ENCODE assay signal across 41 cellular contexts in the genomic region with DNA sequence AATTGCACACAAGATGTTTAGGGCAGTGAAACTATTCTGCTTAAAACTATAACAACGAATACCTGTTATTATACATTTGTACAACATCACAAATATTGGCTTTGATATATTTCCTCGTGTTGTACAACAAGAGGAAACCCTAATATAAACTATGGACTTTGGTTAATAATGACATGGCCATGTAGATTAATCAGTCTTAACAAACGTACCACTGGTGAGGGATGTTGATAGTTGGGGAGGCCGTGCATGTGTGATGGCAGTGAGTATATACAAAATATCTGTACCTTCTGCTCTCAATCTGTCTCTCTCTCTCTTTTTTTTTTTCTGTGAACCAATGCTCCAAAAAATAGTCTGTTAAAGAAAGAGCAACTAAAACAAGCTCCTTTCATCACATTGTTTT. TPM values are rescaled to one million over a fixed set of nuclear protein-coding genes. Genes with fewer than 3 reads are reported as not detected.
"Had no signal": no experiment of that assay in that cellular context is flagged by ENCODE, and none has a peak within 500 bp of the region (broad histone marks: within the 10 kb centered on the region; RNA-seq: fewer than 3 reads in every experiment).

No MANE protein-coding gene starts in this region.

- H3K9me3 ChIP-seq: adrenal gland, ascending aorta, body of pancreas, breast epithelium had no signal

- H3K4me1 ChIP-seq: adrenal gland, ascending aorta, body of pancreas, breast epithelium had no signal

- FAIRE-seq: astrocyte, bronchial epithelial cell had no signal

- H3K27me3 ChIP-seq: adrenal gland, ascending aorta, body of pancreas, brain microvascular endothelial cell, breast epithelium, cardiac muscle cell had no signal

- ATAC-seq: activated naive CD4-positive, alpha-beta T cell treated with anti-CD3 and anti-CD28 coated beads, Interleukin-2, amount 50 U/mL, for 72 hours; activated naive CD8-positive, alpha-beta T cell treated with anti-CD3 and anti-CD28 coated beads, Interleukin-2, amount 50 U/mL, for 24 hours; activated T-cell treated with anti-CD3 and anti-CD28 coated beads, Interleukin-2, amount 50 U/mL, for 4 hours; activated T-cell treated with anti-CD3 and anti-CD28 coated beads, Interleukin-2, amount 50 U/mL, for 72 hours; activated T-helper 17 cell treated with anti-CD3 and anti-CD28 coated beads, Interleukin-2, amount 50 U/mL, for 72 hours; body of pancreas had no signal

- H3K27ac ChIP-seq: adrenal gland, ascending aorta, body of pancreas, brain microvascular endothelial cell, breast epithelium, cardiac muscle cell had no signal

- H3K4me3 ChIP-seq: adrenal gland, ascending aorta, body of pancreas, breast epithelium, cardiac muscle cell had no signal

- H3K36me3 ChIP-seq: adrenal gland, ascending aorta, brain microvascular endothelial cell, breast epithelium, cardiac muscle cell had no signal

- DNase-seq: activated effector memory CD4-positive, alpha-beta T cell treated with anti-CD3 and anti-CD28 coated beads, Interleukin-2, amount 50 U/mL, for 16 hours; activated effector memory CD4-positive, alpha-beta T cell treated with Interleukin-2 at 50 U/mL for 16 hours; activated gamma-delta T cell; activated gamma-delta T cell treated with Interleukin-2 at 50 U/mL for 16 hours; activated naive CD4-positive, alpha-beta T cell; activated naive CD4-positive, alpha-beta T cell treated with anti-CD3 and anti-CD28 coated beads for 36 hours; activated naive CD4-positive, alpha-beta T cell treated with anti-CD3 and anti-CD28 coated beads, Interleukin-2, amount 10 ng/mL, durations not matched to agents 7 days and 5 days; activated naive CD4-positive, alpha-beta T cell treated with anti-CD3 and anti-CD28 coated beads, Interleukin-2, amount 50 U/mL, for 16 hours; activated naive CD4-positive, alpha-beta T cell treated with Interleukin-2 at 50 U/mL for 16 hours; activated naive CD8-positive, alpha-beta T cell treated with anti-CD3 and anti-CD28 coated beads for 36 hours; activated naive CD8-positive, alpha-beta T cell treated with anti-CD3 and anti-CD28 coated beads, Interleukin-2, amount 10 ng/mL, durations not matched to agents 7 days and 5 days; activated naive CD8-positive, alpha-beta T cell treated with anti-CD3 and anti-CD28 coated beads, Interleukin-2, amount 50 U/mL, for 24 hours; activated T-cell treated with anti-CD3 and anti-CD28 coated beads, Interleukin-2, amount 50 U/mL, for 1 hour; activated T-cell treated with anti-CD3 and anti-CD28 coated beads, Interleukin-2, amount 50 U/mL, for 24 hours; activated T-cell treated with anti-CD3 and anti-CD28 coated beads, Interleukin-2, amount 50 U/mL, for 4 hours; activated T-cell treated with anti-CD3 and anti-CD28 coated beads, Interleukin-2, amount 50 U/mL, for 48 hours; activated T-cell treated with anti-CD3 and anti-CD28 coated beads, Interleukin-2, amount 50 U/mL, for 72 hours; adrenal gland; amniotic stem cell; amygdala; anterior cingulate cortex; aorta; body of pancreas; brain microvascular endothelial cell; caudate nucleus; central memory CD4-positive, alpha-beta T cell; cerebellar nuclear complex had no signal

- H3K27me3 Mint-ChIP-seq: activated naive CD4-positive, alpha-beta T cell treated with anti-CD3 and anti-CD28 coated beads, Interleukin-2, amount 10 ng/mL, durations not matched to agents 7 days and 5 days; activated naive CD4-positive, alpha-beta T cell treated with anti-CD3 and anti-CD28 coated beads, Interleukin-2, amount 50 U/mL, for 24 hours; activated naive CD8-positive, alpha-beta T cell; activated naive CD8-positive, alpha-beta T cell treated with anti-CD3 and anti-CD28 coated beads for 36 hours; activated naive CD8-positive, alpha-beta T cell treated with anti-CD3 and anti-CD28 coated beads, Interleukin-2, amount 50 U/mL, for 24 hours; activated T-cell treated with anti-CD3 and anti-CD28 coated beads, Interleukin-2, amount 50 U/mL, for 24 hours; activated T-helper 17 cell treated with anti-CD3 and anti-CD28 coated beads, Interleukin-2, amount 50 U/mL, for 72 hours; central memory CD8-positive, alpha-beta T cell had no signal

- H3K27ac Mint-ChIP-seq: activated naive CD4-positive, alpha-beta T cell treated with anti-CD3 and anti-CD28 coated beads for 36 hours; activated naive CD4-positive, alpha-beta T cell treated with anti-CD3 and anti-CD28 coated beads, Interleukin-2, amount 50 U/mL, for 24 hours; activated naive CD4-positive, alpha-beta T cell treated with anti-CD3 and anti-CD28 coated beads, Interleukin-2, amount 50 U/mL, for 72 hours; activated naive CD8-positive, alpha-beta T cell; activated naive CD8-positive, alpha-beta T cell treated with anti-CD3 and anti-CD28 coated beads for 36 hours; activated naive CD8-positive, alpha-beta T cell treated with anti-CD3 and anti-CD28 coated beads, Interleukin-2, amount 10 ng/mL, durations not matched to agents 7 days and 5 days; activated naive CD8-positive, alpha-beta T cell treated with anti-CD3 and anti-CD28 coated beads, Interleukin-2, amount 50 U/mL, for 24 hours; activated T-cell treated with anti-CD3 and anti-CD28 coated beads, Interleukin-2, amount 50 U/mL, for 24 hours; activated T-cell treated with anti-CD3 and anti-CD28 coated beads, Interleukin-2, amount 50 U/mL, for 72 hours; activated T-helper 1 cell treated with anti-CD3 and anti-CD28 coated beads, Interleukin-12 subunit alpha, Interleukin-12 subunit beta, Interleukin-2, Interleukin-4 antibody, amounts not matched to agents 30 ng/mL and 10 ng/mL and 1 ng/mL, durations not matched to agents 14 hours and 24 hours and 36 hours; activated T-helper 17 cell treated with anti-CD3 and anti-CD28 coated beads, Interleukin-2, amount 50 U/mL, for 72 hours; activated T-helper 2 cell treated with anti-CD3 and anti-CD28 coated beads, Interferon-gamma antibody, Interleukin-2, Interleukin-4, amounts not matched to agents 10 μg/mL and 5 μg/mL and 100 μg/mL, durations not matched to agents 14 hours and 24 hours and 36 hours; brain had no signal

- H3K4me1 Mint-ChIP-seq: activated naive CD4-positive, alpha-beta T cell treated with anti-CD3 and anti-CD28 coated beads, Interleukin-2, amount 10 ng/mL, durations not matched to agents 7 days and 5 days; activated naive CD4-positive, alpha-beta T cell treated with anti-CD3 and anti-CD28 coated beads, Interleukin-2, amount 50 U/mL, for 24 hours; activated naive CD8-positive, alpha-beta T cell treated with anti-CD3 and anti-CD28 coated beads for 36 hours; activated naive CD8-positive, alpha-beta T cell treated with anti-CD3 and anti-CD28 coated beads, Interleukin-2, amount 10 ng/mL, durations not matched to agents 7 days and 5 days; activated naive CD8-positive, alpha-beta T cell treated with anti-CD3 and anti-CD28 coated beads, Interleukin-2, amount 50 U/mL, for 24 hours; activated T-helper 17 cell treated with anti-CD3 and anti-CD28 coated beads, Interleukin-2, amount 50 U/mL, for 72 hours; brain; central memory CD8-positive, alpha-beta T cell had no signal

- H3K9me3 Mint-ChIP-seq: activated naive CD4-positive, alpha-beta T cell treated with anti-CD3 and anti-CD28 coated beads, Interleukin-2, amount 10 ng/mL, durations not matched to agents 7 days and 5 days had no signal

- H3K36me3 Mint-ChIP-seq: activated naive CD4-positive, alpha-beta T cell treated with anti-CD3 and anti-CD28 coated beads, Interleukin-2, amount 10 ng/mL, durations not matched to agents 7 days and 5 days; activated naive CD4-positive, alpha-beta T cell treated with anti-CD3 and anti-CD28 coated beads, Interleukin-2, amount 50 U/mL, for 24 hours; activated naive CD4-positive, alpha-beta T cell treated with anti-CD3 and anti-CD28 coated beads, Interleukin-2, amount 50 U/mL, for 72 hours; activated naive CD8-positive, alpha-beta T cell; activated naive CD8-positive, alpha-beta T cell treated with anti-CD3 and anti-CD28 coated beads for 36 hours; activated naive CD8-positive, alpha-beta T cell treated with anti-CD3 and anti-CD28 coated beads, Interleukin-2, amount 10 ng/mL, durations not matched to agents 7 days and 5 days; brain had no signal

- H3K4me3 Mint-ChIP-seq: activated naive CD4-positive, alpha-beta T cell treated with anti-CD3 and anti-CD28 coated beads for 36 hours; activated naive CD4-positive, alpha-beta T cell treated with anti-CD3 and anti-CD28 coated beads, Interleukin-2, amount 10 ng/mL, durations not matched to agents 7 days and 5 days; activated naive CD4-positive, alpha-beta T cell treated with anti-CD3 and anti-CD28 coated beads, Interleukin-2, amount 50 U/mL, for 24 hours; activated naive CD8-positive, alpha-beta T cell; activated naive CD8-positive, alpha-beta T cell treated with anti-CD3 and anti-CD28 coated beads for 36 hours; activated naive CD8-positive, alpha-beta T cell treated with anti-CD3 and anti-CD28 coated beads, Interleukin-2, amount 10 ng/mL, durations not matched to agents 7 days and 5 days; activated naive CD8-positive, alpha-beta T cell treated with anti-CD3 and anti-CD28 coated beads, Interleukin-2, amount 50 U/mL, for 24 hours; activated T-cell treated with anti-CD3 and anti-CD28 coated beads, Interleukin-2, amount 50 U/mL, for 24 hours; activated T-cell treated with anti-CD3 and anti-CD28 coated beads, Interleukin-2, amount 50 U/mL, for 4 hours; activated T-cell treated with anti-CD3 and anti-CD28 coated beads, Interleukin-2, amount 50 U/mL, for 72 hours; activated T-helper 1 cell treated with anti-CD3 and anti-CD28 coated beads, Interleukin-12 subunit alpha, Interleukin-12 subunit beta, Interleukin-2, Interleukin-4 antibody, amounts not matched to agents 30 ng/mL and 10 ng/mL and 1 ng/mL, durations not matched to agents 14 hours and 24 hours and 36 hours; activated T-helper 17 cell treated with anti-CD3 and anti-CD28 coated beads, Interleukin-2, amount 50 U/mL, for 72 hours; brain; central memory CD8-positive, alpha-beta T cell had no signal

RNA-seq across cellular contexts. Expression of a gene that starts 22.2 kb away (rescaled TPM):
- total RNA-seq: chondrocyte had no signal
